25 cellular contexts compared by ENCODE assay signal in the genomic region with DNA sequence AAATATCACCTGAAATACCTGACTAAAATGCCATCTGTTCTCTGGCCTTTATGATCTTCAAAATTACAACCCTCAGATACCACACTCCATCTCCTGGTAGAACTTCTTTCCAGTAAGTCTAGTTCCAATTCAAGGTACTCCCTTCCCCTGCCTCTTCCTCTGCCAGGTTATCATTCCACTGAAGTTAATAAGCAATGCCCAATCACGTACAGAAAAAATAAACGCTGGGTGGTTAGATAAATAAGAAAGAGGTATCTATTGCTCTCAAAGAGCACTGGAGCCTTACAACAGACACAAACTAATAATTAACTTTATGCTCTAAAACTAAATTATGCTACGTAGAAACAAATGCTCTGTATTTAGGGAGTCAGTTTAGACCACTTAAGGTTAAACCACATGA.
"Had no signal": no experiment of that assay in that cellular context is flagged by ENCODE, and none has a peak within 500 bp of the region (broad histone marks: within the 10 kb centered on the region; RNA-seq: fewer than 3 reads in every experiment).

No MANE protein-coding gene starts in this region.

- H3K4me3 ChIP-seq: adrenal gland, ascending aorta, colonic mucosa, heart right ventricle, mucosa of descending colon, smooth muscle cell, stomach, suprapubic skin, transverse colon, uterus had no signal

- H3K27ac ChIP-seq: adrenal gland, ascending aorta, colonic mucosa, heart right ventricle, parathyroid adenoma, stomach, suprapubic skin, transverse colon, uterus had no signal

- DNase-seq: activated CD4-positive, alpha-beta T cell treated with anti-CD3 and anti-CD28 coated beads, Interleukin-2, amount 10 ng/mL, durations not matched to agents 24 days and 14 days; activated CD8-positive, alpha-beta memory T cell treated with anti-CD3 and anti-CD28 coated beads, Interleukin-2, amount 10 ng/mL, durations not matched to agents 7 days and 5 days; activated CD8-positive, alpha-beta T cell treated with anti-CD3 and anti-CD28 coated beads for 36 hours; activated naive CD4-positive, alpha-beta T cell; adrenal gland; colonic mucosa; heart right ventricle; kidney; left ventricle myocardium superior; mucosa of descending colon; nucleus accumbens; stimulated activated CD4-positive, alpha-beta T cell treated with anti-CD3 and anti-CD28 coated beads, Interleukin-15, amount 100 ng/mL, for 24 hours; stomach; transverse colon; uterus had no signal

- H3K4me1 ChIP-seq: adrenal gland, ascending aorta, colonic mucosa, heart right ventricle, parathyroid adenoma, suprapubic skin, uterus had no signal

- ATAC-seq: activated CD4-positive, CD25-positive, alpha-beta regulatory T cell treated with anti-CD3 and anti-CD28 coated beads, Interleukin-2, amount 50 U/mL, for 24 hours; activated CD8-positive, alpha-beta memory T cell treated with anti-CD3 and anti-CD28 coated beads, Interleukin-2, amount 10 ng/mL, durations not matched to agents 7 days and 5 days; activated CD8-positive, alpha-beta T cell treated with anti-CD3 and anti-CD28 coated beads for 36 hours; activated T-helper 17 cell treated with anti-CD3 and anti-CD28 coated beads, Interleukin-2, amount 50 U/mL, for 72 hours; heart right ventricle; left ventricle myocardium superior; mucosa of descending colon; sciatic nerve; stimulated activated memory B cell treated with anti-CD40 and anti-IgM and Interleukin-4, amounts not matched to agents 10 μg/mL and 1 μg/mL and 100 μg/mL, for 72 hours had no signal

- H3K9me3 ChIP-seq: adrenal gland, ascending aorta, colonic mucosa, heart right ventricle, mucosa of descending colon, stomach, suprapubic skin, transverse colon, uterus had no signal

- H3K36me3 ChIP-seq: adrenal gland, colonic mucosa, uterus had no signal

- H3K4me3 Mint-ChIP-seq: activated CD4-positive, alpha-beta T cell treated with anti-CD3 and anti-CD28 coated beads, Interleukin-2, amount 10 ng/mL, durations not matched to agents 24 days and 14 days; activated CD8-positive, alpha-beta memory T cell treated with anti-CD3 and anti-CD28 coated beads, Interleukin-2, amount 10 ng/mL, durations not matched to agents 7 days and 5 days; activated CD8-positive, alpha-beta T cell treated with anti-CD3 and anti-CD28 coated beads for 36 hours; activated naive CD8-positive, alpha-beta T cell; activated T-helper 17 cell treated with anti-CD3 and anti-CD28 coated beads, Interleukin-2, amount 50 U/mL, for 72 hours; central memory CD8-positive, alpha-beta T cell; stimulated activated memory B cell treated with anti-CD40 and anti-IgM and Interleukin-4, amounts not matched to agents 10 μg/mL and 1 μg/mL and 100 μg/mL, for 72 hours had no signal

- H3K27me3 Mint-ChIP-seq: activated CD4-positive, alpha-beta T cell treated with anti-CD3 and anti-CD28 coated beads, Interleukin-2, amount 10 ng/mL, durations not matched to agents 24 days and 14 days; activated CD8-positive, alpha-beta memory T cell treated with anti-CD3 and anti-CD28 coated beads, Interleukin-2, amount 10 ng/mL, durations not matched to agents 7 days and 5 days; activated CD8-positive, alpha-beta T cell treated with anti-CD3 and anti-CD28 coated beads for 36 hours; activated naive CD8-positive, alpha-beta T cell; activated T-helper 17 cell treated with anti-CD3 and anti-CD28 coated beads, Interleukin-2, amount 50 U/mL, for 72 hours; central memory CD8-positive, alpha-beta T cell; stimulated activated memory B cell treated with anti-CD40 and anti-IgM and Interleukin-4, amounts not matched to agents 10 μg/mL and 1 μg/mL and 100 μg/mL, for 72 hours had no signal

- FAIRE-seq: kidney had no signal

- H3K27me3 ChIP-seq: adrenal gland, ascending aorta, colonic mucosa, heart right ventricle, stomach, suprapubic skin, transverse colon, uterus had no signal

- H3K27ac Mint-ChIP-seq: activated CD4-positive, alpha-beta T cell treated with anti-CD3 and anti-CD28 coated beads, Interleukin-2, amount 10 ng/mL, durations not matched to agents 24 days and 14 days; activated CD8-positive, alpha-beta memory T cell treated with anti-CD3 and anti-CD28 coated beads, Interleukin-2, amount 10 ng/mL, durations not matched to agents 7 days and 5 days; activated CD8-positive, alpha-beta T cell treated with anti-CD3 and anti-CD28 coated beads for 36 hours; activated naive CD8-positive, alpha-beta T cell; activated T-helper 17 cell treated with anti-CD3 and anti-CD28 coated beads, Interleukin-2, amount 50 U/mL, for 72 hours; stimulated activated memory B cell treated with anti-CD40 and anti-IgM and Interleukin-4, amounts not matched to agents 10 μg/mL and 1 μg/mL and 100 μg/mL, for 72 hours had no signal

- H3K4me1 Mint-ChIP-seq: activated CD4-positive, alpha-beta T cell treated with anti-CD3 and anti-CD28 coated beads, Interleukin-2, amount 10 ng/mL, durations not matched to agents 24 days and 14 days; activated CD8-positive, alpha-beta memory T cell treated with anti-CD3 and anti-CD28 coated beads, Interleukin-2, amount 10 ng/mL, durations not matched to agents 7 days and 5 days; activated T-helper 17 cell treated with anti-CD3 and anti-CD28 coated beads, Interleukin-2, amount 50 U/mL, for 72 hours; central memory CD8-positive, alpha-beta T cell; stimulated activated memory B cell treated with anti-CD40 and anti-IgM and Interleukin-4, amounts not matched to agents 10 μg/mL and 1 μg/mL and 100 μg/mL, for 72 hours had no signal
